In the genomic region with DNA sequence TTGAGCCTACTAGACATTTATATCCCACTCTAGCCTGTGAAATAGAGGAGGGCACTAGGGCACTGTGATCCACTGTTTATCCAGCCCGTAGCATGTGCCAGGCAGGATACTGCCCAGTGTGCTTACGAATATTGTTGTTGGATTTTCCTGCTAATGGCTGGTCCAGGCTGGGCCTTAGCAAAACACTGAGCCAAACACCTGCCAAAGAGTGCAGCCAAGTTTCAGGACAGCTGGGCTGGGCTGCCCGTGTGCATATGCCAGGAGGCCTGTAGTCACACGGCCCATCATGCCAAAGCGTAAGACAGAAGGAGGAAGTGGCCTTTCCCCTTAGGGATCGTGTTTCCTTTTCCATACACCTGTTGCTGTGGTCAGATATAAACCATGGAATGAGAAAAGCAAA, we compare ENCODE assay signal across 12 cellular contexts. TPM values are rescaled to one million over a fixed set of nuclear protein-coding genes. Genes with fewer than 3 reads are reported as not detected.
DNase-seq lines count a peak whose midpoint lies in the region; ATAC-seq and TF ChIP-seq lines count a peak whose summit lies in the region.
"Had no signal": no experiment of that assay in that cellular context is flagged by ENCODE, and none has a peak within 500 bp of the region (broad histone marks: within the 10 kb centered on the region; RNA-seq: fewer than 3 reads in every experiment).

No MANE protein-coding gene starts in this region.

- peaks cover 5% of the 10 kb centered on the region for H3K4me1 ChIP-seq in right cardiac atrium (ENCODE audit: control insufficient read depth, insufficient read depth, low read length)
- peaks cover 14 to 46% of the 10 kb centered on the region in 2 donors for H3K4me1 ChIP-seq in thoracic aorta (ENCODE audit: control insufficient read depth in 1 of 2, low read depth in 2 of 2)
- H3K4me1 ChIP-seq: HAP-1 had no signal

- TF ChIP-seq CTCF in thoracic aorta (IDR thresholded peaks at IDR 0.05), result no peak
- no peak for TF ChIP-seq CTCF in WERI-Rb-1 (IDR thresholded peaks at IDR 0.05; ENCODE audit: low read depth, low read length)

- H3K4me3 ChIP-seq in right cardiac atrium (ENCODE audit: low read length), result no peak overlapping the region
- no peak overlapping the region for H3K4me3 ChIP-seq in thoracic aorta
- H3K4me3 ChIP-seq in WERI-Rb-1 (ENCODE audit: low read depth, low read length), result no peak overlapping the region
- H3K4me3 ChIP-seq: HAP-1 had no signal

- DNase-seq in NCI-H1092 (lab: John Stamatoyannopoulos, UW), result peak; percentile 73
- peak; percentile 18 for DNase-seq in SW480 (ENCODE audit: low spot score)
- DNase-seq in right cardiac atrium, result peak; percentile 21 to 71 (median 70)
- DNase-seq in thoracic aorta (ENCODE audit: low spot score), result peak; percentile 59
- no peak for DNase-seq in NCI-H524 treated with DMSO at 0.1 percent for 48 hours (lab: John Stamatoyannopoulos, UW)
- no peak for DNase-seq in erythroblast (lab: John Stamatoyannopoulos, UW)
- DNase-seq in germinal center (ENCODE audit: low spot score), result no peak
- no peak for DNase-seq in WERI-Rb-1
- DNase-seq: activated T-cell treated with anti-CD3 and anti-CD28 coated beads, Interleukin-2, amount 50 U/mL, for 24 hours; T-helper 9 cell had no signal

- no peak overlapping the region for H3K27ac ChIP-seq in right cardiac atrium (ENCODE audit: low read length)
- peak overlapping the region; percentile 65 to 75 for H3K27ac ChIP-seq in thoracic aorta
- H3K27ac ChIP-seq in WERI-Rb-1, result no peak overlapping the region
- H3K27ac ChIP-seq: neutrophil had no signal

- H3K9me3 ChIP-seq in right cardiac atrium (ENCODE audit: control insufficient read depth, low read length), result no peaks in the 10 kb centered on the region
- H3K9me3 ChIP-seq in thoracic aorta, result no peaks in the 10 kb centered on the region
- H3K9me3 ChIP-seq in WERI-Rb-1 (ENCODE audit: severe bottlenecking), result no peaks in the 10 kb centered on the region
- H3K9me3 ChIP-seq: HAP-1, neutrophil had no signal

- intact Hi-C loops in right cardiac atrium (cut with DNase I), result no loop called here

- ATAC-seq in right cardiac atrium (peak; percentile 89 to 90), thoracic aorta (ENCODE audit: insufficient number of reproducible peaks, low FRiP score, low read depth) (peak; percentile 90)

- no peak for TF ChIP-seq POLR2A in erythroblast (IDR thresholded peaks at IDR 0.05; ENCODE audit: low read length)

- WGBS in right cardiac atrium, result 31% methylated on average over 6 of the region's 6 CpGs

- H3K36me3 ChIP-seq in thoracic aorta (peaks cover 2% of the 10 kb centered on the region), WERI-Rb-1 (no peaks in the 10 kb centered on the region; the same call in 1 of the 2 replicates)
- H3K36me3 ChIP-seq: HAP-1, neutrophil had no signal

- H3K27me3 ChIP-seq in right cardiac atrium (ENCODE audit: control insufficient read depth, insufficient read depth), result no peaks in the 10 kb centered on the region
- no peaks in the 10 kb centered on the region for H3K27me3 ChIP-seq in thoracic aorta (replicated peaks; ENCODE audit: insufficient read depth)
- H3K27me3 ChIP-seq in WERI-Rb-1 (ENCODE audit: insufficient read depth, low read depth, severe bottlenecking), result no peaks in the 10 kb centered on the region
- H3K27me3 ChIP-seq: neutrophil had no signal

RNA-seq across cellular contexts. Expression of gene ABHD10, which starts 54.5 kb away (rescaled TPM):
- total RNA-seq in right cardiac atrium (10 to 100 TPM; 26.3 to 39.0 (median 31.1) TPM), thoracic aorta (10 to 100 TPM in 1 of 2 donors, 1 to 10 TPM in 1; 9.6 to 13.2 TPM)
- polyA plus RNA-seq in right cardiac atrium, result 23.5 TPM

Comparison
In these comparisons a context has a peak if more than half of its experiments do, and no peak if none do; other contexts are left out.
1. DNase-seq: peak in NCI-H1092 (single experiment), SW480 (single experiment), right cardiac atrium (3 of 3) and thoracic aorta (single experiment); none in NCI-H524 treated with DMSO at 0.1 percent for 48 hours (single experiment), erythroblast (0 of 2), germinal center (single experiment) and WERI-Rb-1 (single experiment).
2. H3K27ac ChIP-seq: peak in thoracic aorta (2 of 2); none in right cardiac atrium (single experiment) and WERI-Rb-1 (single experiment).